In the genomic region with DNA sequence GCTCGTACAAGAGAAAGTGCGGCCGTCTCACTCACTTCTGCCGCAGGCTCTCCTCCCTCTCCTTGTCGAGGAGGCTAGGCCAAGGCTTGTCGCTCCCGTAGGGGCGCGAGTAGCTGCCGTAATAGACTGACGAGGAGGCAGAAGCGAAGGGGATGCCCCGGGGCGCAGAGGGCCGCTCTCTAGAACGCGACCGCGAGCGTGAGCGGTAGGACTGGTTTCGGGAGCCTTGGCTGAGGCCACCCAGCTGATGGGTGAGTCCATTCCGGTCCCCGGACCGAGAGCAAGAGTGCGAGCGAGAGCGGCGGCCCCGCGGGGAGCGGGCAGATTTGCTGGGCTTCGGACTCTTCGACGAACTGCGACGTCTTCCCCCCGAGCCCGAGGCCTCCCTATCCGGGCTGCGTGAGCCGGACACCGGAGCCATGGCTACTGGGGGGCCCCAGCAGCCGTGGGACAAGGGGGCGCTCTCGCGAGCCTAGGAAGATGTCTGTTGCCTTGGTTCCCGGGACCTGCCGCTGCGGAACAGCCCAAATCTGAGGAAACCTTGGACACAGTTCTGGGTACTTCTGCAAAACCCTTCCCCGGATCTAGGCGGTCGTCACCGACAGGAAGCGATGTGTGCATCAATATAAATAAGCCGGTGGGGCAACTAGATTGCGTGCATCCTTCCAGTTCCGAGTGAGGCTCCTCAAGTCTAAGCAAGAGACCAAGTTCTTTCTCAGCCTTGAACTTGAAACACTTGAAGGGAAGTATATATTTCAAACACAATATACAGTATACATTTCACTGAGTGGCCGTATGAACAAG, we compare ENCODE assay signal across 1 cellular context.
TF ChIP-seq lines count a peak whose summit lies in the region.

TSS of gene NKAP (minus strand) at position 567 of the 804 bp plus-strand sequence. CDS start at position 421, 146 bp downstream.

TF ChIP-seq in HepG2, 621 proteins besides CTCF, POLR2A, EP300 and RAD21 (continued from another document and continues in another):
- TF ChIP-seq, protein P1, sequence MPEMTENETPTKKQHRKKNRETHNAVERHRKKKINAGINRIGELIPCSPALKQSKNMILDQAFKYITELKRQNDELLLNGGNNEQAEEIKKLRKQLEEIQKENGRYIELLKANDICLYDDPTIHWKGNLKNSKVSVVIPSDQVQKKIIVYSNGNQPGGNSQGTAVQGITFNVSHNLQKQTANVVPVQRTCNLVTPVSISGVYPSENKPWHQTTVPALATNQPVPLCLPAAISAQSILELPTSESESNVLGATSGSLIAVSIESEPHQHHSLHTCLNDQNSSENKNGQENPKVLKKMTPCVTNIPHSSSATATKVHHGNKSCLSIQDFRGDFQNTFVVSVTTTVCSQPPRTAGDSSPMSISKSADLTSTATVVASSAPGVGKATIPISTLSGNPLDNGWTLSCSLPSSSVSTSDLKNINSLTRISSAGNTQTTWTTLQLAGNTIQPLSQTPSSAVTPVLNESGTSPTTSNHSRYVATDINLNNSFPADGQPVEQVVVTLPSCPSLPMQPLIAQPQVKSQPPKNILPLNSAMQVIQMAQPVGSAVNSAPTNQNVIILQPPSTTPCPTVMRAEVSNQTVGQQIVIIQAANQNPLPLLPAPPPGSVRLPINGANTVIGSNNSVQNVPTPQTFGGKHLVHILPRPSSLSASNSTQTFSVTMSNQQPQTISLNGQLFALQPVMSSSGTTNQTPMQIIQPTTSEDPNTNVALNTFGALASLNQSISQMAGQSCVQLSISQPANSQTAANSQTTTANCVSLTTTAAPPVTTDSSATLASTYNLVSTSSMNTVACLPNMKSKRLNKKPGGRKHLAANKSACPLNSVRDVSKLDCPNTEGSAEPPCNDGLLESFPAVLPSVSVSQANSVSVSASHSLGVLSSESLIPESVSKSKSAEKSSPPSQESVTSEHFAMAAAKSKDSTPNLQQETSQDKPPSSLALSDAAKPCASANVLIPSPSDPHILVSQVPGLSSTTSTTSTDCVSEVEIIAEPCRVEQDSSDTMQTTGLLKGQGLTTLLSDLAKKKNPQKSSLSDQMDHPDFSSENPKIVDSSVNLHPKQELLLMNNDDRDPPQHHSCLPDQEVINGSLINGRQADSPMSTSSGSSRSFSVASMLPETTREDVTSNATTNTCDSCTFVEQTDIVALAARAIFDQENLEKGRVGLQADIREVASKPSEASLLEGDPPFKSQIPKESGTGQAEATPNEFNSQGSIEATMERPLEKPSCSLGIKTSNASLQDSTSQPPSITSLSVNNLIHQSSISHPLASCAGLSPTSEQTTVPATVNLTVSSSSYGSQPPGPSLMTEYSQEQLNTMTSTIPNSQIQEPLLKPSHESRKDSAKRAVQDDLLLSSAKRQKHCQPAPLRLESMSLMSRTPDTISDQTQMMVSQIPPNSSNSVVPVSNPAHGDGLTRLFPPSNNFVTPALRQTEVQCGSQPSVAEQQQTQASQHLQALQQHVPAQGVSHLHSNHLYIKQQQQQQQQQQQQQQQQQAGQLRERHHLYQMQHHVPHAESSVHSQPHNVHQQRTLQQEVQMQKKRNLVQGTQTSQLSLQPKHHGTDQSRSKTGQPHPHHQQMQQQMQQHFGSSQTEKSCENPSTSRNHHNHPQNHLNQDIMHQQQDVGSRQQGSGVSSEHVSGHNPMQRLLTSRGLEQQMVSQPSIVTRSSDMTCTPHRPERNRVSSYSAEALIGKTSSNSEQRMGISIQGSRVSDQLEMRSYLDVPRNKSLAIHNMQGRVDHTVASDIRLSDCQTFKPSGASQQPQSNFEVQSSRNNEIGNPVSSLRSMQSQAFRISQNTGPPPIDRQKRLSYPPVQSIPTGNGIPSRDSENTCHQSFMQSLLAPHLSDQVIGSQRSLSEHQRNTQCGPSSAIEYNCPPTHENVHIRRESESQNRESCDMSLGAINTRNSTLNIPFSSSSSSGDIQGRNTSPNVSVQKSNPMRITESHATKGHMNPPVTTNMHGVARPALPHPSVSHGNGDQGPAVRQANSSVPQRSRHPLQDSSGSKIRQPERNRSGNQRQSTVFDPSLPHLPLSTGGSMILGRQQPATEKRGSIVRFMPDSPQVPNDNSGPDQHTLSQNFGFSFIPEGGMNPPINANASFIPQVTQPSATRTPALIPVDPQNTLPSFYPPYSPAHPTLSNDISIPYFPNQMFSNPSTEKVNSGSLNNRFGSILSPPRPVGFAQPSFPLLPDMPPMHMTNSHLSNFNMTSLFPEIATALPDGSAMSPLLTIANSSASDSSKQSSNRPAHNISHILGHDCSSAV (CRISPR knock-in tag; IDR thresholded peaks at IDR 0.05; ENCODE audit: borderline replicate concordance), result no peak
- TF ChIP-seq ATM (IDR thresholded peaks at IDR 0.05; ENCODE audit: borderline replicate concordance) (no peak), CERS6 (CRISPR knock-in tag; IDR thresholded peaks at IDR 0.05) (no peak), ZNF7 (CRISPR knock-in tag; IDR thresholded peaks at IDR 0.05) (no peak), PHF21A (CRISPR knock-in tag; IDR thresholded peaks at IDR 0.05) (peak; percentile 90), KAT2B (IDR thresholded peaks at IDR 0.05; ENCODE audit: borderline replicate concordance, low read depth, low read length) (no peak), ZNF280B (CRISPR knock-in tag; IDR thresholded peaks at IDR 0.05; ENCODE audit: borderline replicate concordance) (peak; percentile 53; the same call in 1 of the 2 replicates), SYNCRIP (IDR thresholded peaks at IDR 0.05; ENCODE audit: insufficient read depth, low read depth, low read length) (no peak), ZNF816 (CRISPR knock-in tag; IDR thresholded peaks at IDR 0.05; ENCODE audit: borderline replicate concordance) (0 out of 2 replicates have a peak, but pooled peaks have one; percentile 27), KDM5A (IDR thresholded peaks at IDR 0.05; ENCODE audit: borderline replicate concordance, low read length) (peak; percentile 92), MEIS1 (CRISPR knock-in tag; IDR thresholded peaks at IDR 0.05; ENCODE audit: borderline replicate concordance) (no peak), SNAI1 (CRISPR knock-in tag; IDR thresholded peaks at IDR 0.05; ENCODE audit: borderline replicate concordance) (no peak), AGO1 (IDR thresholded peaks at IDR 0.05; ENCODE audit: low read depth, low read length, poor library complexity, severe bottlenecking) (no peak), CC2D1A (CRISPR knock-in tag; IDR thresholded peaks at IDR 0.05) (no peak), ZC3H4 (CRISPR knock-in tag; IDR thresholded peaks at IDR 0.05; ENCODE audit: borderline replicate concordance) (no peak), NRL (CRISPR knock-in tag; IDR thresholded peaks at IDR 0.05; ENCODE audit: borderline replicate concordance) (peak; percentile 92), FOXM1 (CRISPR knock-in tag; IDR thresholded peaks at IDR 0.05) (no peak), NR2F1 (CRISPR knock-in tag; IDR thresholded peaks at IDR 0.05) (no peak), HNF1A (IDR thresholded peaks at IDR 0.05; ENCODE audit: low read depth) (0 out of 2 replicates have a peak, but pooled peaks have one; percentile 24), HNF1A (CRISPR knock-in tag; IDR thresholded peaks at IDR 0.05; ENCODE audit: borderline replicate concordance) (no peak), SMAD9 (CRISPR knock-in tag; IDR thresholded peaks at IDR 0.05) (no peak), HOXA7 (CRISPR knock-in tag; IDR thresholded peaks at IDR 0.05) (no peak), ZNF468 (CRISPR knock-in tag; IDR thresholded peaks at IDR 0.05) (no peak)
- TF ChIP-seq, protein P2, sequence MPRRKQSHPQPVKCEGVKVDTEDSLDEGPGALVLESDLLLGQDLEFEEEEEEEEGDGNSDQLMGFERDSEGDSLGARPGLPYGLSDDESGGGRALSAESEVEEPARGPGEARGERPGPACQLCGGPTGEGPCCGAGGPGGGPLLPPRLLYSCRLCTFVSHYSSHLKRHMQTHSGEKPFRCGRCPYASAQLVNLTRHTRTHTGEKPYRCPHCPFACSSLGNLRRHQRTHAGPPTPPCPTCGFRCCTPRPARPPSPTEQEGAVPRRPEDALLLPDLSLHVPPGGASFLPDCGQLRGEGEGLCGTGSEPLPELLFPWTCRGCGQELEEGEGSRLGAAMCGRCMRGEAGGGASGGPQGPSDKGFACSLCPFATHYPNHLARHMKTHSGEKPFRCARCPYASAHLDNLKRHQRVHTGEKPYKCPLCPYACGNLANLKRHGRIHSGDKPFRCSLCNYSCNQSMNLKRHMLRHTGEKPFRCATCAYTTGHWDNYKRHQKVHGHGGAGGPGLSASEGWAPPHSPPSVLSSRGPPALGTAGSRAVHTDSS (CRISPR knock-in tag; conservative IDR thresholded peaks at IDR 0.05), result no peak
- TF ChIP-seq, protein P3, sequence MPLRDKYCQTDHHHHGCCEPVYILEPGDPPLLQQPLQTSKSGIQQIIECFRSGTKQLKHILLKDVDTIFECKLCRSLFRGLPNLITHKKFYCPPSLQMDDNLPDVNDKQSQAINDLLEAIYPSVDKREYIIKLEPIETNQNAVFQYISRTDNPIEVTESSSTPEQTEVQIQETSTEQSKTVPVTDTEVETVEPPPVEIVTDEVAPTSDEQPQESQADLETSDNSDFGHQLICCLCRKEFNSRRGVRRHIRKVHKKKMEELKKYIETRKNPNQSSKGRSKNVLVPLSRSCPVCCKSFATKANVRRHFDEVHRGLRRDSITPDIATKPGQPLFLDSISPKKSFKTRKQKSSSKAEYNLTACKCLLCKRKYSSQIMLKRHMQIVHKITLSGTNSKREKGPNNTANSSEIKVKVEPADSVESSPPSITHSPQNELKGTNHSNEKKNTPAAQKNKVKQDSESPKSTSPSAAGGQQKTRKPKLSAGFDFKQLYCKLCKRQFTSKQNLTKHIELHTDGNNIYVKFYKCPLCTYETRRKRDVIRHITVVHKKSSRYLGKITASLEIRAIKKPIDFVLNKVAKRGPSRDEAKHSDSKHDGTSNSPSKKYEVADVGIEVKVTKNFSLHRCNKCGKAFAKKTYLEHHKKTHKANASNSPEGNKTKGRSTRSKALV (CRISPR knock-in tag; IDR thresholded peaks at IDR 0.05), result no peak
